Comparison of ENCODE assay signal across 28 cellular contexts in genomic region chr2:157218911-157219310, GRCh38. TPM values are rescaled to one million over a fixed set of nuclear protein-coding genes. Genes with fewer than 3 reads are reported as not detected.
"Had no signal": no experiment of that assay in that cellular context is flagged by ENCODE, and none has a peak within 500 bp of the region (broad histone marks: within the 10 kb centered on the region; RNA-seq: fewer than 3 reads in every experiment).

No MANE protein-coding gene starts in this region.

- H3K27me3 ChIP-seq: esophagus squamous epithelium, gastrocnemius medialis, left lung had no signal

- FAIRE-seq: endometrium, islet of Langerhans, keratinocyte had no signal

- ATAC-seq: effector memory CD8-positive, alpha-beta T cell; esophagus mucosa; gastrocnemius medialis; heart right ventricle; left cardiac atrium; left lung; left ventricle myocardium superior; lower lobe of right lung; mucosa of descending colon; naive thymus-derived CD8-positive, alpha-beta T cell had no signal

- DNase-seq: cortex of kidney; effector CD8-positive, alpha-beta T cell; effector memory CD8-positive, alpha-beta T cell; endodermal cell; erythroblast; esophagus squamous epithelium; foreskin fibroblast; foreskin melanocyte; gastrocnemius medialis; glutamatergic neuron; head of caudate nucleus; heart right ventricle; hippocampal formation; left cardiac atrium; left lung; left ventricle myocardium superior; lower lobe of right lung; mesenchymal stem cell; mucosa of descending colon; naive B cell; naive thymus-derived CD8-positive, alpha-beta T cell had no signal

- H3K27ac ChIP-seq: epithelial cell of prostate, esophagus squamous epithelium, gastrocnemius medialis, heart right ventricle, left lung, lower lobe of right lung had no signal

- H3K4me1 ChIP-seq: esophagus squamous epithelium, gastrocnemius medialis, heart right ventricle, left lung, lower lobe of right lung had no signal

- H3K4me3 ChIP-seq: esophagus squamous epithelium, gastrocnemius medialis, heart right ventricle, left lung, lower lobe of right lung, mucosa of descending colon had no signal

- H3K36me3 ChIP-seq: esophagus squamous epithelium, gastrocnemius medialis, heart right ventricle, left lung, lower lobe of right lung had no signal

- H3K9me3 ChIP-seq: esophagus squamous epithelium, gastrocnemius medialis, heart right ventricle, left lung, lower lobe of right lung, mucosa of descending colon had no signal

RNA-seq across cellular contexts. Expression of gene GALNT5, which starts 38.6 kb away (rescaled TPM):
- total RNA-seq: dermis microvascular lymphatic vessel endothelial cell; mesenteric fat pad; naive thymus-derived CD8-positive, alpha-beta T cell had no signal
- polyA plus RNA-seq: naive thymus-derived CD8-positive, alpha-beta T cell had no signal
